Comparison of ENCODE assay signal across 8 cellular contexts in the genomic region with DNA sequence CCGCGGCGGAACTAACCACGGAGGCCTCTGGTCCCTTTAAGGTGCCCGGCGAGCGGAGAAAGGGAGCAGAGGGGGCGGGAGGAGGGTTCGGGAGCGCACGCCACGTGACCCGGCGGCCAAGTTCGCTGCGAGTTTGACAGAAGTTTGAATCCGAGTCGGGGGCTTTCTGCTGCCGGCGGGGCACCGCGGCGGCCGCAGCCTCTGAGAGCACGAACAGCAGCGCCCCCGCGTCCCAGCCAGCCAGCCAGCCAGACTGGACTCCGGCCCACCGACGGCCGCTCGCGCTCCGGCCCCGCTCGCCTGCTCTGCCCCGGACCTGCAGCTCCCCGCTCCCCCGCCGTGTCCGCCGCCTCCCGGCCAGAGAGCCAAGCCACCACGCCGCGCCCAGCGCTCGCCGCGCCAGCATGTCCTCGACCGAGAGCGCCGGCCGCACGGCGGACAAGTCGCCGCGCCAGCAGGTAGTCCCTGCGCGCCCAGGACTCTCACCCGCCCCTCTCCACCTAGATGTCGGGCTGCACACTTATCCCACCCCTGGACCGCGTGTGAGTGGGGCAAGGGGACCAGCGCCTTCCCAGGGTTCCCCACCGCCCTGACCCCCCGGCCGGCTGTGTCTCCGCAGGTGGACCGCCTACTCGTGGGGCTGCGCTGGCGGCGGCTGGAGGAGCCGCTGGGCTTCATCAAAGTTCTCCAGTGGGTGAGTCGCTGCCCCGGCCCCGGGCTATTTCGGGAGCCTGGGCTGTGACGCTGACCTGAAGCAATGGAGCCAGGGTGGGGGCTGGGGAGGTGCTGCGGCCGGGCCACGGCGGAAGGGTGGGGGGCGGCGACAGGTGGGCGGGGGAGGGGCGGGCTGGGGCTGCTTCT. TPM values are rescaled to one million over a fixed set of nuclear protein-coding genes. Genes with fewer than 3 reads are reported as not detected.
DNase-seq lines count a peak whose midpoint lies in the region; TF ChIP-seq lines count a peak whose summit lies in the region.

A gene (plus strand): TSS at position 107 of the 861 bp plus-strand sequence. CDS start 298 bp downstream, at position 405.

- no TSS peak for BruUV-seq in Caco-2 (replicated peaks; lab: Mats Ljungman, UMichigan)

- H3K4me3 Mint-ChIP-seq in Caco-2 (ENCODE audit: unreplicated experiment), result peak within 1 kb of the TSS; percentile 64
- peak within 1 kb of the TSS; percentile 66 for H3K4me3 Mint-ChIP-seq in dendritic cell treated with granulocyte-macrophage colony-stimulating factor and Interleukin-4, amounts not matched to agents 40 ng/mL and 50 ng/mL, for 4 days

- DNase-seq in Caco-2 (peak in 1 of 2 experiments; percentile 43), NCI-H69 (lab: John Stamatoyannopoulos, UW) (peak; percentile 29), lower leg skin (ENCODE audit: low spot score in 2 of 2) (no peak), ureter (ENCODE audit: low spot score) (no peak), Karpas-422 (no peak), SHP77 (lab: John Stamatoyannopoulos, UW) (no peak)

- peak within 1 kb of the TSS; percentile 47 for H3K4me3 ChIP-seq in Caco-2 (ENCODE audit: low read depth, low read length)
- H3K4me3 ChIP-seq in lower leg skin (ENCODE audit: low read depth, poor library complexity, severe bottlenecking), result peak within 1 kb of the TSS; percentile 23
- H3K4me3 ChIP-seq in thymus (ENCODE audit: low read length), result peak within 1 kb of the TSS; percentile 54
- H3K4me3 ChIP-seq in Karpas-422 (ENCODE audit: low read length), result no peak within 1 kb of the TSS

- no peak within 1 kb of the TSS for H3K27ac ChIP-seq in thymus (ENCODE audit: low read depth)
- H3K27ac ChIP-seq in Karpas-422 (ENCODE audit: low read length), result no peak within 1 kb of the TSS

- no peaks in the 10 kb centered on the region for H3K36me3 ChIP-seq in Caco-2 (ENCODE audit: control insufficient read depth, insufficient read depth, low read length)
- no peaks in the 10 kb centered on the region for H3K36me3 ChIP-seq in thymus (ENCODE audit: control insufficient read depth, insufficient read depth)
- no peaks in the 10 kb centered on the region for H3K36me3 ChIP-seq in Karpas-422 (ENCODE audit: insufficient read depth, low read length)

- H3K27me3 ChIP-seq in Caco-2 (replicated peaks; ENCODE audit: control insufficient read depth, insufficient read depth, low read length), result no peaks in the 10 kb centered on the region; the same call in 1 of the 2 replicates
- peaks cover 44% of the 10 kb centered on the region for H3K27me3 ChIP-seq in thymus (ENCODE audit: control insufficient read depth, insufficient read depth)
- H3K27me3 ChIP-seq in Karpas-422 (ENCODE audit: low read length), result no peaks in the 10 kb centered on the region

- no peaks in the 10 kb centered on the region for H3K9me3 ChIP-seq in Caco-2
- H3K9me3 ChIP-seq in thymus (ENCODE audit: control insufficient read depth), result peaks cover 3% of the 10 kb centered on the region
- no peaks in the 10 kb centered on the region for H3K9me3 ChIP-seq in Karpas-422 (ENCODE audit: low read length)

- H3K4me1 Mint-ChIP-seq in Caco-2 (ENCODE audit: low read depth, unreplicated experiment), result peaks cover 10% of the 10 kb centered on the region
- H3K4me1 Mint-ChIP-seq in dendritic cell treated with granulocyte-macrophage colony-stimulating factor and Interleukin-4, amounts not matched to agents 40 ng/mL and 50 ng/mL, for 4 days (ENCODE audit: low read depth), result peaks cover 10% of the 10 kb centered on the region

- peaks cover 18% of the 10 kb centered on the region for H3K27me3 Mint-ChIP-seq in Caco-2 (ENCODE audit: insufficient read depth, unreplicated experiment)
- peaks cover 93% of the 10 kb centered on the region for H3K27me3 Mint-ChIP-seq in dendritic cell treated with granulocyte-macrophage colony-stimulating factor and Interleukin-4, amounts not matched to agents 40 ng/mL and 50 ng/mL, for 4 days

- no peaks in the 10 kb centered on the region for H3K36me3 Mint-ChIP-seq in Caco-2 (ENCODE audit: insufficient read depth, unreplicated experiment)
- H3K36me3 Mint-ChIP-seq in dendritic cell treated with granulocyte-macrophage colony-stimulating factor and Interleukin-4, amounts not matched to agents 40 ng/mL and 50 ng/mL, for 4 days (ENCODE audit: low read depth), result no peaks in the 10 kb centered on the region

- H2AFZ ChIP-seq in Karpas-422 (ENCODE audit: low read length), result no peak within 1 kb of the TSS

- H3K79me2 ChIP-seq in Karpas-422 (ENCODE audit: low read length), result no peaks in the 10 kb centered on the region

- no peak within 1 kb of the TSS for H3K4me2 ChIP-seq in Karpas-422 (ENCODE audit: low read depth, low read length, poor library complexity, severe bottlenecking)

- no peak within 1 kb of the TSS for H3K27ac Mint-ChIP-seq in Caco-2 (ENCODE audit: unreplicated experiment)
- no peak within 1 kb of the TSS for H3K27ac Mint-ChIP-seq in dendritic cell treated with granulocyte-macrophage colony-stimulating factor and Interleukin-4, amounts not matched to agents 40 ng/mL and 50 ng/mL, for 4 days

- H3K9me2 ChIP-seq in Karpas-422 (replicated peaks; ENCODE audit: insufficient read depth, low read length), result no peaks in the 10 kb centered on the region

- H3K4me1 ChIP-seq in Caco-2, result no peaks in the 10 kb centered on the region
- peaks cover 6% of the 10 kb centered on the region for H3K4me1 ChIP-seq in thymus (ENCODE audit: control insufficient read depth, insufficient read depth, low read length)
- no peaks in the 10 kb centered on the region for H3K4me1 ChIP-seq in Karpas-422 (ENCODE audit: low read length)

- CTCF ChIA-PET in Caco-2 (lab: Charles Lee), result no interaction called here

- H3K9me3 Mint-ChIP-seq in Caco-2 (ENCODE audit: unreplicated experiment), result no peaks in the 10 kb centered on the region
- no peaks in the 10 kb centered on the region for H3K9me3 Mint-ChIP-seq in dendritic cell treated with granulocyte-macrophage colony-stimulating factor and Interleukin-4, amounts not matched to agents 40 ng/mL and 50 ng/mL, for 4 days

- TF ChIP-seq POLR2A in lower leg skin (IDR thresholded peaks at IDR 0.05), result no peak

- no peak within 1 kb of the TSS for H3K9ac ChIP-seq in Karpas-422 (ENCODE audit: low read length)

- no peaks in the 10 kb centered on the region for H4K20me1 ChIP-seq in Karpas-422 (ENCODE audit: insufficient read depth, low read depth, low read length)

- POLR2A ChIA-PET in Caco-2 (lab: Charles Lee), result no interaction called here

- 2 to 3% methylated on average over 31 to 42 of the region's 91 CpGs for WGBS in lower leg skin, 2 donors
- WGBS in thymus, result 2% methylated on average over 91 of the region's 91 CpGs

- no peak for TF ChIP-seq CTCF in Caco-2 (IDR thresholded peaks at IDR 0.05; ENCODE audit: insufficient read depth in 1 of 2, low read depth in 1 of 2, low read length in 1 of 2, severe bottlenecking in 1 of 2, unreplicated experiment in 1 of 2)
- TF ChIP-seq CTCF in lower leg skin (IDR thresholded peaks at IDR 0.05), result no peak

- intact Hi-C loops in Caco-2 (cut with micrococcal nuclease; ENCODE audit: unreplicated experiment), result no loop called here
- intact Hi-C loops in dendritic cell treated with granulocyte-macrophage colony-stimulating factor and Interleukin-4, amounts not matched to agents 40 ng/mL and 50 ng/mL, for 4 days (cut with micrococcal nuclease), result no loop called here
- intact Hi-C loops in lower leg skin (cut with DNase I; ENCODE audit: low total_unique reads), result no loop called here

RNA-seq across cellular contexts. Expression of the gene that starts here (rescaled TPM):
- total RNA-seq in Caco-2 (2022) (0.32 and 0.45 TPM in 2 replicates), lower leg skin (1 to 10 TPM in 1 of 4 donors, under 1 TPM in 2, not detected in 1; 0.27 to 1.8 (median 0.38) TPM), ureter (2.0 TPM)
- 0.34 TPM for polyA plus RNA-seq in thymus
- not detected in 2 replicates for total RNA-seq in Karpas-422 (2014; rRNA removed; shearing (Covaris generic); ENCODE audit: low replicate concordance)
